Comparison of ENCODE assay signal across 7 cellular contexts in genomic region chr1:152861374-152861773, GRCh38. TPM values are rescaled to one million over a fixed set of nuclear protein-coding genes. Genes with fewer than 3 reads are reported as not detected.
"Had no signal": no experiment of that assay in that cellular context is flagged by ENCODE, and none has a peak within 500 bp of the region (broad histone marks: within the 10 kb centered on the region; RNA-seq: fewer than 3 reads in every experiment).

No MANE protein-coding gene starts in this region.

- ATAC-seq: HepG2, K562 had no signal

- H3K27ac ChIP-seq: HL-60 had no signal

- H3K4me3 ChIP-seq: K562 had no signal

- FAIRE-seq: HepG2, HTR-8/SVneo, K562 had no signal

- DNase-seq: IMR-90 had no signal

RNA-seq across cellular contexts. Expression of gene LCE7A, which starts 1.6 kb away (rescaled TPM):
- total RNA-seq: HepG2, HT-29, HT1080, IMR-90, K562 had no signal

RNA-seq across cellular contexts. Expression of gene SMCP, which starts 16.7 kb away (rescaled TPM):
- total RNA-seq: HepG2, HT-29, HT1080, IMR-90, K562 had no signal

RNA-seq across cellular contexts. Expression of gene LCE6A, which starts 18.7 kb away (rescaled TPM):
- total RNA-seq: HepG2, HT-29, HT1080, IMR-90, K562 had no signal

RNA-seq across cellular contexts. Expression of gene LCE1A, which starts 34.1 kb away (rescaled TPM):
- total RNA-seq: HepG2, HT-29, HT1080, IMR-90, K562 had no signal

RNA-seq across cellular contexts. Expression of gene IVL, which starts 47.0 kb away (rescaled TPM):
- total RNA-seq: HepG2, IMR-90, K562 had no signal
